In the genomic region with DNA sequence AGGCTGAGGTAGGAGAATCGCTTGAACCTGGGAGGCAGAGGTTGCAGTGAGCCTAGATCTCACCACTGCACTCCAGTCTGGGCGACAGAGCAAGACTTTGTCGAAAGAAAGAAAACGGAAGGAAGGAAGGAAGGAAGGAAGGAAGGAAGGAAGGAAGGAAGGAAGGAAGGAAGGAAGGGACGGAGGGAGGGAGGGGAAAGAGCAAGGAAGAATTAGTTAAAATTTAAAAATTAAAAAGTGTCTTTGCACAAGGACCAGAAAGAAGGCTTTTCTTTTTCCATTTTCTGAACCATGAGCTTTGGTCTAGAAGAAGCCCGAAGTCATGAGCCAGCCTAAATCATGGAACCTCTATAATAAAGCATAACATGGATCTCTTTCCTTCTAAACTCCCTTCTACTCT, we compare ENCODE assay signal across 2 cellular contexts.
TF ChIP-seq lines count a peak whose summit lies in the region.

No MANE protein-coding gene starts in this region.

TF ChIP-seq in HepG2, 621 proteins besides CTCF, POLR2A, EP300 and RAD21:
- TF ChIP-seq HNRNPK (IDR thresholded peaks at IDR 0.05; ENCODE audit: low read depth, low read length, poor library complexity, severe bottlenecking) (peak; percentile 28), ZNF512 (CRISPR knock-in tag; IDR thresholded peaks at IDR 0.05) (no peak), U2AF2 (IDR thresholded peaks at IDR 0.05; ENCODE audit: low read depth, low read length) (0 out of 2 replicates have a peak, but pooled peaks have one; percentile 36)

TF ChIP-seq in HEK293, 187 proteins besides CTCF, POLR2A, EP300 and RAD21:
- TF ChIP-seq GFI1B (tag by site-specific recombination; IDR thresholded peaks at IDR 0.05) (no peak), ZNF610 (tag by site-specific recombination; IDR thresholded peaks at IDR 0.05; ENCODE audit: borderline replicate concordance) (no peak), ZNF366 (tag by site-specific recombination; conservative IDR thresholded peaks at IDR 0.05) (0 out of 2 replicates have a peak, but pooled peaks have one; percentile 31), ZNF175 (tag by site-specific recombination; IDR thresholded peaks at IDR 0.05) (no peak), ZEB2 (tag by site-specific recombination; IDR thresholded peaks at IDR 0.05) (no peak)
